ENCODE assay signal across 1 cellular context in genomic region chr7:158864507-158864820, GRCh38.
TF ChIP-seq lines count a peak whose summit lies in the region.

No MANE protein-coding gene starts in this region.

TF ChIP-seq in GM23338, 12 proteins besides CTCF, POLR2A, EP300 and RAD21 (continued from another document):
- no peak for TF ChIP-seq EZH2 (IDR thresholded peaks at IDR 0.05; ENCODE audit: low read depth, unreplicated experiment)
- no peak for TF ChIP-seq CREB1 (CRISPR knock-in tag; IDR thresholded peaks at IDR 0.05; ENCODE audit: low read depth)
- no peak for TF ChIP-seq POLR2AphosphoS5 (IDR thresholded peaks at IDR 0.05; ENCODE audit: low read depth)
- TF ChIP-seq STAT1 (IDR thresholded peaks at IDR 0.05; ENCODE audit: unreplicated experiment) = no peak
- TF ChIP-seq ZNF114 (CRISPR knock-in tag; IDR thresholded peaks at IDR 0.05) = no peak
- no peak for TF ChIP-seq JUNB (IDR thresholded peaks at IDR 0.05; ENCODE audit: unreplicated experiment)
- no peak for TF ChIP-seq NANOG (IDR thresholded peaks at IDR 0.05; ENCODE audit: borderline replicate concordance)
- TF ChIP-seq ZNF462 (CRISPR knock-in tag; IDR thresholded peaks at IDR 0.05) = no peak
